In genomic region chr5:39714036-39714698, GRCh38 we compare ENCODE assay signal across 8 cellular contexts.
A peak's percentile ranks its signal among the peaks of the same experiment; 100 is the strongest.
DNase-seq lines count a peak whose midpoint lies in the region; ATAC-seq, FAIRE-seq and TF ChIP-seq lines count a peak whose summit lies in the region.

No MANE protein-coding gene starts in this region.

- no peaks in the 10 kb centered on the region for H3K36me3 ChIP-seq in psoas muscle (ENCODE audit: insufficient read depth in 1 of 2, low read depth in 1 of 2)

- H3K9me3 ChIP-seq in psoas muscle, result no peaks in the 10 kb centered on the region

- H3K27ac Mint-ChIP-seq in activated CD8-positive, alpha-beta T cell treated with anti-CD3 and anti-CD28 coated beads, Interleukin-2, amount 10 ng/mL, durations not matched to agents 7 days and 5 days, result no peak overlapping the region

- peaks cover 9% of the 10 kb centered on the region for H3K4me1 ChIP-seq in psoas muscle

- H3K27me3 Mint-ChIP-seq in activated CD8-positive, alpha-beta T cell treated with anti-CD3 and anti-CD28 coated beads, Interleukin-2, amount 10 ng/mL, durations not matched to agents 7 days and 5 days (ENCODE audit: low read depth), result peaks cover 3% of the 10 kb centered on the region

- H3K4me3 ChIP-seq in psoas muscle, result no peak overlapping the region

- no peak for ATAC-seq in activated CD8-positive, alpha-beta T cell treated with anti-CD3 and anti-CD28 coated beads, Interleukin-2, amount 10 ng/mL, durations not matched to agents 7 days and 5 days
- ATAC-seq in psoas muscle (peak in 3 of 4 donors; percentile 69 to 83 (median 74)), GM18868 (IDR thresholded peaks at IDR 0.05; ENCODE audit: unreplicated experiment) (no peak)

- intact Hi-C loops in psoas muscle (cut with DNase I), result loop anchor here (5.0 to 10.0 kb wide), 3 partner anchors 971 to 1021 kb away; no protein-coding TSS in a partner anchor

- no peaks in the 10 kb centered on the region for H3K4me1 Mint-ChIP-seq in activated CD8-positive, alpha-beta T cell treated with anti-CD3 and anti-CD28 coated beads, Interleukin-2, amount 10 ng/mL, durations not matched to agents 7 days and 5 days (ENCODE audit: low read depth)

- no peaks in the 10 kb centered on the region for H3K9me3 Mint-ChIP-seq in activated CD8-positive, alpha-beta T cell treated with anti-CD3 and anti-CD28 coated beads, Interleukin-2, amount 10 ng/mL, durations not matched to agents 7 days and 5 days (ENCODE audit: insufficient read depth)

- no peaks in the 10 kb centered on the region for H3K27me3 ChIP-seq in psoas muscle (ENCODE audit: insufficient read depth in 3 of 3, low read length in 2 of 3)

- CTCF ChIA-PET in activated CD8-positive, alpha-beta T cell treated with anti-CD3 and anti-CD28 coated beads, Interleukin-2, amount 10 ng/mL, durations not matched to agents 7 days and 5 days (lab: Charles Lee), result interaction anchor here (0.6 to 2.4 kb wide), 7 partner anchors 13 to 1170 kb away, joined by 3 to 7 read pairs (median 3); no protein-coding TSS in a partner anchor

- H3K36me3 Mint-ChIP-seq in activated CD8-positive, alpha-beta T cell treated with anti-CD3 and anti-CD28 coated beads, Interleukin-2, amount 10 ng/mL, durations not matched to agents 7 days and 5 days (ENCODE audit: low read depth), result no peaks in the 10 kb centered on the region

- H3K4me3 Mint-ChIP-seq in activated CD8-positive, alpha-beta T cell treated with anti-CD3 and anti-CD28 coated beads, Interleukin-2, amount 10 ng/mL, durations not matched to agents 7 days and 5 days, result no peak overlapping the region

- TF ChIP-seq CTCF in psoas muscle (IDR thresholded peaks at IDR 0.05), result peak; percentile 68

- DNase-seq in AG08396 (ENCODE audit: low spot score), result peak; percentile 43
- DNase-seq in GM18507 (ENCODE audit: extremely low spot score, insufficient read length, low read depth), result no peak
- DNase-seq in NCI-H460 (ENCODE audit: extremely low read depth, low read depth), result peak; percentile 89
- peak; percentile 50 for DNase-seq in activated CD8-positive, alpha-beta T cell treated with anti-CD3 and anti-CD28 coated beads, Interleukin-2, amount 10 ng/mL, durations not matched to agents 7 days and 5 days
- peak; percentile 4 for DNase-seq in germinal center (ENCODE audit: low spot score)
- no peak for DNase-seq in psoas muscle
- DNase-seq in activated CD4-positive, CD25-positive, alpha-beta regulatory T cell treated with anti-CD3 and anti-CD28 coated beads, Interleukin-2, amount 50 U/mL, for 72 hours, result no peak

- 10 to 16% (median 14%) methylated on average over 2 of the region's 2 CpGs for WGBS in psoas muscle, 3 donors

- peak; percentile 68 for FAIRE-seq in GM18507 (lab: Jason Lieb, UNC)

- POLR2A ChIA-PET in activated CD8-positive, alpha-beta T cell treated with anti-CD3 and anti-CD28 coated beads, Interleukin-2, amount 10 ng/mL, durations not matched to agents 7 days and 5 days (lab: Charles Lee), result no interaction called here

- peak overlapping the region; percentile 65 for H3K27ac ChIP-seq in psoas muscle

Comparison
In these comparisons a context has a peak if more than half of its experiments do, and no peak if none do; other contexts are left out.
1. DNase-seq: peak in AG08396 (single experiment), NCI-H460 (single experiment), activated CD8-positive, alpha-beta T cell treated with anti-CD3 and anti-CD28 coated beads, Interleukin-2, amount 10 ng/mL, durations not matched to agents 7 days and 5 days (single experiment) and germinal center (single experiment); none in GM18507 (single experiment), psoas muscle (0 of 2) and activated CD4-positive, CD25-positive, alpha-beta regulatory T cell treated with anti-CD3 and anti-CD28 coated beads, Interleukin-2, amount 50 U/mL, for 72 hours (single experiment).
2. ATAC-seq: peak in psoas muscle (3 of 4); none in activated CD8-positive, alpha-beta T cell treated with anti-CD3 and anti-CD28 coated beads, Interleukin-2, amount 10 ng/mL, durations not matched to agents 7 days and 5 days (single experiment) and GM18868 (single experiment).